Comparison of ENCODE assay signal across 13 cellular contexts in the genomic region with DNA sequence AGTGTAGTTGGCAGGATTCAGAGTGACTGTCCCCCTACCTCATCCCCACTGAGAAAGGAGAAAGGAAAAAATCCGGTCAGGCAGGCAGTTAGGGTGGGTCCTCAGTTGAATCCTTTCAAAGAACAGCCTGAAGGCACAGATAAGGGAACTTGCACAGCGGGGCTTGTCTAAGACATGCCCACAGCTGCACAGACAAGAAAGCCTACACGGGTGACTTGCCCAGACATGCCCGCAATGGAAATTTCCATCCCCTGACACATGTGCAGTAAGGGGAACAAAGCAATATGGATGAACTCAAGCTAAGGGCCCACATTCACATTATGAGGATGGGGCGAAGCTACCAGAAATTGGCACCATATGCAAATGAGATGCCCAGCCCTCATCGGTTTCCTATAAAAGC.
DNase-seq lines count a peak whose midpoint lies in the region; ATAC-seq and TF ChIP-seq lines count a peak whose summit lies in the region.
"Had no signal": no experiment of that assay in that cellular context is flagged by ENCODE, and none has a peak within 500 bp of the region (broad histone marks: within the 10 kb centered on the region; RNA-seq: fewer than 3 reads in every experiment).

No MANE protein-coding gene starts in this region.

- no peak overlapping the region for H3K4me2 ChIP-seq in smooth muscle cell

- no peak for ATAC-seq in HG02571 (IDR thresholded peaks at IDR 0.05; ENCODE audit: unreplicated experiment)

- no peak for TF ChIP-seq CTCF in smooth muscle cell (IDR thresholded peaks at IDR 0.05; ENCODE audit: borderline replicate concordance, insufficient read depth, poor library complexity, severe bottlenecking)

- peak; percentile 52 for DNase-seq in activated naive CD4-positive, alpha-beta T cell treated with anti-CD3 and anti-CD28 coated beads for 36 hours
- no peak for DNase-seq in activated naive CD4-positive, alpha-beta T cell treated with anti-CD3 and anti-CD28 coated beads, Interleukin-2, amount 10 ng/mL, durations not matched to agents 7 days and 5 days
- DNase-seq in NCI-H69 (lab: John Stamatoyannopoulos, UW) (peak; percentile 52), dermis blood vessel endothelial cell (peak; percentile 10), smooth muscle cell (lab: John Stamatoyannopoulos, UW; ENCODE audit: unreplicated experiment) (no peak), NCI-H510A (lab: John Stamatoyannopoulos, UW) (no peak), DMS114 treated with DMSO at 0.1 percent for 48 hours (lab: John Stamatoyannopoulos, UW; ENCODE audit: unreplicated experiment) (no peak)
- DNase-seq: BE2C; effector CD4-positive, alpha-beta T cell; NCI-H526 treated with DMSO at 0.1 percent for 48 hours; thyroid gland had no signal

- H3K9ac ChIP-seq in smooth muscle cell (ENCODE audit: low read depth), result no peak overlapping the region

- H4K20me1 ChIP-seq in smooth muscle cell (ENCODE audit: low read depth), result no peaks in the 10 kb centered on the region

- H3K9me3 ChIP-seq in smooth muscle cell (replicated peaks; ENCODE audit: low read depth), result no peaks in the 10 kb centered on the region
- H3K9me3 ChIP-seq: BE2C, thyroid gland had no signal

- no peaks in the 10 kb centered on the region for H3K27me3 ChIP-seq in smooth muscle cell (ENCODE audit: low read depth)
- H3K27me3 ChIP-seq: BE2C, thyroid gland had no signal

- CTCF ChIA-PET in activated naive CD4-positive, alpha-beta T cell treated with anti-CD3 and anti-CD28 coated beads for 36 hours (lab: Charles Lee), result interaction anchor here (0.6 to 1.2 kb wide), 2 partner anchors 60 to 63 kb away, joined by 3 read pairs; no protein-coding TSS in a partner anchor
- CTCF ChIA-PET in activated naive CD4-positive, alpha-beta T cell treated with anti-CD3 and anti-CD28 coated beads, Interleukin-2, amount 10 ng/mL, durations not matched to agents 7 days and 5 days (lab: Charles Lee), result no interaction called here

- H3K27me3 Mint-ChIP-seq in activated naive CD4-positive, alpha-beta T cell treated with anti-CD3 and anti-CD28 coated beads for 36 hours (ENCODE audit: low read depth), result peaks cover 15% of the 10 kb centered on the region
- peaks cover 28% of the 10 kb centered on the region for H3K27me3 Mint-ChIP-seq in activated naive CD4-positive, alpha-beta T cell treated with anti-CD3 and anti-CD28 coated beads, Interleukin-2, amount 10 ng/mL, durations not matched to agents 7 days and 5 days

- H3K4me1 ChIP-seq in smooth muscle cell (ENCODE audit: low read depth), result no peaks in the 10 kb centered on the region
- H3K4me1 ChIP-seq: BE2C, HAP-1, thyroid gland had no signal

- H3F3A ChIP-seq in smooth muscle cell (ENCODE audit: low read depth), result peaks cover 10% of the 10 kb centered on the region

- H3K36me3 ChIP-seq in smooth muscle cell (ENCODE audit: low read depth), result no peaks in the 10 kb centered on the region
- H3K36me3 ChIP-seq: BE2C, HAP-1, thyroid gland had no signal

- intact Hi-C loops in activated naive CD4-positive, alpha-beta T cell treated with anti-CD3 and anti-CD28 coated beads for 36 hours (cut with micrococcal nuclease), result no loop called here

- H2AFZ ChIP-seq in smooth muscle cell (ENCODE audit: low read depth), result no peak overlapping the region

- peaks cover 4% of the 10 kb centered on the region for H3K4me1 Mint-ChIP-seq in activated naive CD4-positive, alpha-beta T cell treated with anti-CD3 and anti-CD28 coated beads for 36 hours (ENCODE audit: low read depth)
- H3K4me1 Mint-ChIP-seq in activated naive CD4-positive, alpha-beta T cell treated with anti-CD3 and anti-CD28 coated beads, Interleukin-2, amount 10 ng/mL, durations not matched to agents 7 days and 5 days, result peaks cover 14% of the 10 kb centered on the region

- H3K27ac Mint-ChIP-seq in activated naive CD4-positive, alpha-beta T cell treated with anti-CD3 and anti-CD28 coated beads for 36 hours, result peak overlapping the region; percentile 86
- no peak overlapping the region for H3K27ac Mint-ChIP-seq in activated naive CD4-positive, alpha-beta T cell treated with anti-CD3 and anti-CD28 coated beads, Interleukin-2, amount 10 ng/mL, durations not matched to agents 7 days and 5 days

- peaks cover 2% of the 10 kb centered on the region for H3K9me3 Mint-ChIP-seq in activated naive CD4-positive, alpha-beta T cell treated with anti-CD3 and anti-CD28 coated beads for 36 hours
- H3K9me3 Mint-ChIP-seq in activated naive CD4-positive, alpha-beta T cell treated with anti-CD3 and anti-CD28 coated beads, Interleukin-2, amount 10 ng/mL, durations not matched to agents 7 days and 5 days, result peaks cover 4% of the 10 kb centered on the region

- H3K36me3 Mint-ChIP-seq in activated naive CD4-positive, alpha-beta T cell treated with anti-CD3 and anti-CD28 coated beads for 36 hours (ENCODE audit: low read depth), result peaks cover 2% of the 10 kb centered on the region
- peaks cover 3% of the 10 kb centered on the region for H3K36me3 Mint-ChIP-seq in activated naive CD4-positive, alpha-beta T cell treated with anti-CD3 and anti-CD28 coated beads, Interleukin-2, amount 10 ng/mL, durations not matched to agents 7 days and 5 days

- H3K27ac ChIP-seq in smooth muscle cell (ENCODE audit: low read depth), result peak overlapping the region; percentile 15
- H3K27ac ChIP-seq: thyroid gland had no signal

- H3K4me3 Mint-ChIP-seq in activated naive CD4-positive, alpha-beta T cell treated with anti-CD3 and anti-CD28 coated beads for 36 hours, result no peak overlapping the region
- H3K4me3 Mint-ChIP-seq in activated naive CD4-positive, alpha-beta T cell treated with anti-CD3 and anti-CD28 coated beads, Interleukin-2, amount 10 ng/mL, durations not matched to agents 7 days and 5 days, result no peak overlapping the region

- WGBS in smooth muscle cell (ENCODE audit: low lambda C conversion rate), result 93% methylated on average over 6 of the region's 6 CpGs

- H3K4me3 ChIP-seq in smooth muscle cell, result no peak overlapping the region
- H3K4me3 ChIP-seq: HAP-1, thyroid gland had no signal

- no peaks in the 10 kb centered on the region for H3K79me2 ChIP-seq in smooth muscle cell (ENCODE audit: low read depth)

Comparison
In these comparisons a context has a peak if more than half of its experiments do, and no peak if none do; other contexts are left out.
1. DNase-seq: peak in activated naive CD4-positive, alpha-beta T cell treated with anti-CD3 and anti-CD28 coated beads for 36 hours (single experiment), NCI-H69 (single experiment) and dermis blood vessel endothelial cell (single experiment); none in activated naive CD4-positive, alpha-beta T cell treated with anti-CD3 and anti-CD28 coated beads, Interleukin-2, amount 10 ng/mL, durations not matched to agents 7 days and 5 days (single experiment), smooth muscle cell (single experiment), NCI-H510A (single experiment) and DMS114 treated with DMSO at 0.1 percent for 48 hours (single experiment).